ENCODE assay signal across 30 cellular contexts in the genomic region with DNA sequence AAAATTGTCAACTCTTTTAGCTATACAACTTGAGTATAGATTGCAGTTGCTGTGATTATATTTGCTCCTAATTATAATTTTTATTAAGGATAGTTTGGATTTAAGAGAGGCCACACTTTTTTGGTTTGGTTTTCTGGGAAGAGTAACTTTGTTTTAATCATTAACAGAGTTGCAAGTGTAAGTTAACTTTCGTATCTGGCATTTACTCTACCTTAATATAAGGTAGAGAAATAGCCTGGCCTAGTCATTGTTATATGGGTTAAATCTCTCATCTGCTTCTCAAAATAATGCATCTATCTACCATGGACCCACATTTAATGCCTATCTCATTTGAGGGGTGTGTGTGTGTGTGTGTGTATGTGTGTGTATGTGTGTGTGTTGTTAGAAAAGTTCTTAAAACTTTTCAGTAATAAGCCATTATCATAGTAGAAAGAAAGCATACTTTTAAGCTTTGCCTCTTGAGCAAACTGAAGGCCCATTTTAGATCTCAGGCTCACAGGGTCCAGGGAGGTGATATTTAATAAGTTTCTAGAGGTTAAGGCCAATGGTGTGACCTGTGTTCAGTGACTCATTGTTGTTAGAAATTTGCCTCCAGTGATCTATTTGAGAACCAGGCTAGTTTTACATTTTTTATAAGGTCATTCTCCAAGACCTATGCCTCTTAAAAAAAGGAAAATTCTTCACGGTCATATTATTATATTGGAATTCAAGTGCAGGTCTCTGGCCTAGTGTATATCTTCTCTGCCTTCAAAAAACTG. TPM values are rescaled to one million over a fixed set of nuclear protein-coding genes. Genes with fewer than 3 reads are reported as not detected.
"Had no signal": no experiment of that assay in that cellular context is flagged by ENCODE, and none has a peak within 500 bp of the region (broad histone marks: within the 10 kb centered on the region; RNA-seq: fewer than 3 reads in every experiment).

No MANE protein-coding gene starts in this region.

- H3K4me1 ChIP-seq: gastrocnemius medialis, heart left ventricle, prostate gland, spleen, testis, tibial artery had no signal

- H3K36me3 ChIP-seq: gastrocnemius medialis, heart left ventricle, prostate gland, spleen, tibial artery had no signal

- DNase-seq: dorsolateral prefrontal cortex; effector CD4-positive, alpha-beta T cell; foreskin fibroblast; gastrocnemius medialis; heart left ventricle; kidney glomerular epithelial cell; mesendoderm; midbrain; naive thymus-derived CD4-positive, alpha-beta T cell; nephron progenitor cell; nucleus accumbens; right cardiac atrium; spleen; stimulated activated CD4-positive, alpha-beta T cell treated with anti-CD3 and anti-CD28 coated beads, Interleukin-4, amount 100 ng/mL, for 4 hours; stimulated activated naive CD8-positive, alpha-beta T cell treated with anti-CD3 and anti-CD28 coated beads, Interleukin-15, Interleukin-2, amounts not matched to agents 100 U/mL and 50 U/mL, for 24 hours; substantia nigra; testis; tibial artery had no signal

- ATAC-seq: esophagus mucosa; gastrocnemius medialis; heart left ventricle; naive thymus-derived CD4-positive, alpha-beta T cell; right cardiac atrium; stimulated activated memory B cell treated with anti-CD40 and anti-IgM and Interleukin-4, amounts not matched to agents 10 μg/mL and 1 μg/mL and 100 μg/mL, for 72 hours; stimulated activated naive CD8-positive, alpha-beta T cell treated with anti-CD3 and anti-CD28 coated beads, Interleukin-15, Interleukin-2, amounts not matched to agents 100 U/mL and 50 U/mL, for 24 hours had no signal

- H3K27me3 ChIP-seq: dorsolateral prefrontal cortex, gastrocnemius medialis, heart left ventricle, hepatocyte, spleen, testis, tibial artery had no signal

- H3K4me3 ChIP-seq: dorsolateral prefrontal cortex, gastrocnemius medialis, heart left ventricle, hepatocyte, prostate gland, skin epidermis, spleen, testis, tibial artery had no signal

- H3K9me3 ChIP-seq: gastrocnemius medialis, heart left ventricle, prostate gland, testis, tibial artery had no signal

- H3K27ac ChIP-seq: dorsolateral prefrontal cortex, gastrocnemius medialis, heart left ventricle, hepatocyte, prostate gland, skin epidermis, spleen, testis, tibial artery had no signal

RNA-seq across cellular contexts. Expression of a gene that starts 10.9 kb away (rescaled TPM):
- total RNA-seq: cerebellum; dorsolateral prefrontal cortex; esophagus mucosa; gastrocnemius medialis; glomerular endothelial cell; heart left ventricle; hepatocyte; lower leg skin; lung microvascular endothelial cell; mucosa of gallbladder; naive thymus-derived CD4-positive, alpha-beta T cell; osteocyte; right cardiac atrium; spleen; urinary bladder had no signal

RNA-seq across cellular contexts. Expression of a gene that starts 47.0 kb away (rescaled TPM):
- total RNA-seq: esophagus mucosa; gastrocnemius medialis; glomerular endothelial cell; heart left ventricle; hepatocyte; lower leg skin; lung microvascular endothelial cell; mucosa of gallbladder; naive thymus-derived CD4-positive, alpha-beta T cell; osteocyte; spleen had no signal
